ENCODE assay signal across 26 cellular contexts in genomic region chr7:112942981-112943380, GRCh38.
A peak's percentile ranks its signal among the peaks of the same experiment; 100 is the strongest.
DNase-seq lines count a peak whose midpoint lies in the region; ATAC-seq, FAIRE-seq and TF ChIP-seq lines count a peak whose summit lies in the region.
"Had no signal": no experiment of that assay in that cellular context is flagged by ENCODE, and none has a peak within 500 bp of the region (broad histone marks: within the 10 kb centered on the region; RNA-seq: fewer than 3 reads in every experiment).

No MANE protein-coding gene starts in this region.

- TF ChIP-seq EP300 in HepG2 (IDR thresholded peaks at IDR 0.05; ENCODE audit: low read depth in 2 of 2, low read length in 2 of 2) (no peak), HepG2 (CRISPR knock-in tag; IDR thresholded peaks at IDR 0.05; ENCODE audit: borderline replicate concordance) (no peak)

- H3K9me3 Mint-ChIP-seq in type B pancreatic cell: no peaks in the 10 kb centered on the region
- H3K9me3 Mint-ChIP-seq: CD14-positive monocyte; CD4-positive, alpha-beta T cell; CD8-positive, alpha-beta memory T cell; HFFc6 had no signal

- H3K79me2 ChIP-seq in HepG2 (ENCODE audit: insufficient read depth, low read length) (peaks cover 10% of the 10 kb centered on the region), trophoblast cell (ENCODE audit: control insufficient read depth, insufficient read depth, low read length, poor library complexity) (peaks cover 8% of the 10 kb centered on the region)

- H3K36me3 Mint-ChIP-seq in type B pancreatic cell: no peaks in the 10 kb centered on the region
- H3K36me3 Mint-ChIP-seq: CD14-positive monocyte had no signal

- no peak overlapping the region for H3K23ac ChIP-seq in trophoblast cell (ENCODE audit: low read length)

- CTCF ChIA-PET in HepG2 (lab: Yijun Ruan, JAX; ENCODE audit: low intra/inter-chr PET ratio, low total read pairs): no interaction called here

- no peaks in the 10 kb centered on the region for H3K27me3 Mint-ChIP-seq in type B pancreatic cell

- H2BK12ac ChIP-seq in trophoblast cell (ENCODE audit: low read length): no peak overlapping the region

- H3K4me3 ChIP-seq in HepG2 (replicated peaks in 1 of 3; ENCODE audit: insufficient read depth in 1 of 3, low read depth in 2 of 3, low read length in 3 of 3) (no peak overlapping the region), right lobe of liver (no peak overlapping the region), epithelial cell of esophagus (ENCODE audit: low read length) (no peak overlapping the region), trophoblast cell (ENCODE audit: low read depth, low read length) (no peak overlapping the region)
- H3K4me3 ChIP-seq: A549; BLaER1 treated with 17β-estradiol and CSF1 and Interleukin-3, amounts not matched to agents 10 nM and 100 nM; HAP-1 had no signal

- H3K4ac ChIP-seq in trophoblast cell (ENCODE audit: low read depth, low read length): no peak overlapping the region

- H4K12ac ChIP-seq in trophoblast cell (ENCODE audit: low read depth, low read length): no peak overlapping the region

- H2BK5ac ChIP-seq in trophoblast cell (ENCODE audit: low read depth, low read length, poor library complexity): no peak overlapping the region

- no peak overlapping the region for H4K91ac ChIP-seq in trophoblast cell (ENCODE audit: low read depth, low read length)

- no peak for DNase-seq in HepG2 (ENCODE audit: low spot score)
- DNase-seq in right lobe of liver: no peak
- peak; percentile 62 for DNase-seq in epithelial cell of esophagus (ENCODE audit: low read depth)
- peak; percentile 49 to 91 for DNase-seq in trophoblast cell
- no peak for DNase-seq in type B pancreatic cell (ENCODE audit: extremely low spot score, unreplicated experiment)
- no peak for DNase-seq in mucosa of gallbladder (ENCODE audit: low spot score)
- DNase-seq in NCI-H524 treated with DMSO at 0.1 percent for 48 hours (lab: John Stamatoyannopoulos, UW): no peak
- DNase-seq in glomerular visceral epithelial cell (ENCODE audit: extremely low spot score): no peak
- DNase-seq: 8988T; ACHN; AML-193; BE2C; CD4-positive, alpha-beta T cell; CD8-positive, alpha-beta memory T cell; DMS79; EL; GF-D8; GOT3; HFFc6 had no signal

- no peak overlapping the region for H3K27ac ChIP-seq in HepG2 (ENCODE audit: extremely low read length, insufficient read depth, low read length)
- no peak overlapping the region for H3K27ac ChIP-seq in right lobe of liver
- peak overlapping the region; percentile 58 for H3K27ac ChIP-seq in trophoblast cell (ENCODE audit: low read depth, low read length)
- H3K27ac ChIP-seq: A549; BLaER1 treated with 17β-estradiol and CSF1 and Interleukin-3, amounts not matched to agents 10 nM and 100 nM had no signal

- H3K4me2 ChIP-seq in HepG2 (ENCODE audit: low read depth, low read length) (no peak overlapping the region), trophoblast cell (ENCODE audit: low read length) (no peak overlapping the region)
- H3K4me2 ChIP-seq: A549; BLaER1 treated with 17β-estradiol and CSF1 and Interleukin-3, amounts not matched to agents 10 nM and 100 nM had no signal

- TF ChIP-seq RAD21 in HepG2 (CRISPR knock-in tag; IDR thresholded peaks at IDR 0.05): no peak

- ATAC-seq in HepG2 (no peak), right lobe of liver (no peak)
- ATAC-seq: A549 had no signal

- H2AK5ac ChIP-seq in trophoblast cell (ENCODE audit: low read length): no peak overlapping the region

- in situ Hi-C loops in HepG2 (cut with HindIII; ENCODE audit: extremely low pct_ligation_motif_present, low pct_unique_long_range_greater_than_20kb): no loop called here

- peaks cover 11% of the 10 kb centered on the region for H3K4me1 ChIP-seq in HepG2 (ENCODE audit: insufficient read depth, low read length)
- H3K4me1 ChIP-seq in right lobe of liver: peaks cover 0 to 9% (median 2%) of the 10 kb centered on the region in 4 donors
- peaks cover 3 to 6% of the 10 kb centered on the region in 2 experiments for H3K4me1 ChIP-seq in trophoblast cell (ENCODE audit: control insufficient read depth in 1 of 2, insufficient read depth in 2 of 2, low read length in 2 of 2)
- H3K4me1 ChIP-seq: BE2C had no signal

- 94% methylated on average over 1 of the region's 1 CpG for WGBS in HepG2 (ENCODE audit: low lambda C conversion rate)
- whole genome bisulfite sequencing in right lobe of liver (ENCODE audit: insufficient coverage, low coverage, low lambda C conversion rate, missing lambda C conversion rate): 86% methylated on average over 1 of the region's 1 CpG
- WGBS in trophoblast cell (ENCODE audit: extremely low coverage, insufficient coverage, insufficient read length): no CpG with 5 or more reads among the region's 1 CpG

- no peak overlapping the region for H3K18ac ChIP-seq in trophoblast cell (ENCODE audit: low read length)

- POLR2A ChIA-PET in HepG2 (lab: Yijun Ruan, JAX): no interaction called here

- no peak overlapping the region for H3K9ac ChIP-seq in HepG2 (ENCODE audit: insufficient read depth, low read depth, low read length)
- no peak overlapping the region for H3K9ac ChIP-seq in trophoblast cell (ENCODE audit: low read length)
- H3K9ac ChIP-seq: BLaER1 treated with 17β-estradiol and CSF1 and Interleukin-3, amounts not matched to agents 10 nM and 100 nM had no signal

- H4K8ac ChIP-seq in trophoblast cell (ENCODE audit: low read depth, low read length): no peak overlapping the region

- no peak for FAIRE-seq in HepG2 (lab: Jason Lieb, UNC)
- FAIRE-seq: A549, GM12891, GM18507, H54 had no signal

- TF ChIP-seq CTCF in HepG2 (CRISPR knock-in tag; IDR thresholded peaks at IDR 0.05): no peak
- no peak for TF ChIP-seq CTCF in right lobe of liver (IDR thresholded peaks at IDR 0.05)
- TF ChIP-seq CTCF in epithelial cell of esophagus (IDR thresholded peaks at IDR 0.05; ENCODE audit: insufficient read depth, low read depth, low read length, missing control alignments): no peak
- no peak for TF ChIP-seq CTCF in type B pancreatic cell (conservative IDR thresholded peaks at IDR 0.05)

- no TSS peak for BruUV-seq in HepG2 (replicated peaks; lab: Mats Ljungman, UMichigan)

- TF ChIP-seq POLR2A in HepG2 (IDR thresholded peaks at IDR 0.05; ENCODE audit: insufficient read depth in 1 of 2, low read depth in 2 of 2, low read length in 2 of 2) (no peak), right lobe of liver (IDR thresholded peaks at IDR 0.05) (no peak)

- no peaks in the 10 kb centered on the region for H4K20me1 ChIP-seq in HepG2 (ENCODE audit: insufficient read depth, low read length)

- no peak overlapping the region for H3K4me3 Mint-ChIP-seq in type B pancreatic cell
- H3K4me3 Mint-ChIP-seq: CD4-positive, alpha-beta T cell; CD8-positive, alpha-beta memory T cell; HFFc6 had no signal

- no peaks in the 10 kb centered on the region for H3K27me3 ChIP-seq in HepG2 (ENCODE audit: control insufficient read depth in 1 of 2, insufficient read depth in 2 of 2, low read length in 2 of 2)
- peaks cover 0 to 3% of the 10 kb centered on the region in 2 donors for H3K27me3 ChIP-seq in right lobe of liver
- H3K27me3 ChIP-seq in trophoblast cell (ENCODE audit: insufficient read depth, low read length): no peaks in the 10 kb centered on the region
- H3K27me3 ChIP-seq: BLaER1 treated with 17β-estradiol and CSF1 and Interleukin-3, amounts not matched to agents 10 nM and 100 nM had no signal

- no peak overlapping the region for H3K14ac ChIP-seq in trophoblast cell (ENCODE audit: low read length)

- no peaks in the 10 kb centered on the region for H3K9me3 ChIP-seq in HepG2 (ENCODE audit: low read length)
- H3K9me3 ChIP-seq in right lobe of liver: no peaks in the 10 kb centered on the region
- H3K9me3 ChIP-seq in trophoblast cell (ENCODE audit: insufficient read depth, low read depth, low read length): no peaks in the 10 kb centered on the region
- H3K9me3 ChIP-seq: A549; BE2C; BLaER1 treated with 17β-estradiol and CSF1 and Interleukin-3, amounts not matched to agents 10 nM and 100 nM; HAP-1 had no signal

- peak overlapping the region; percentile 19 for H2AFZ ChIP-seq in HepG2 (ENCODE audit: low read length)
- no peak overlapping the region for H2AFZ ChIP-seq in trophoblast cell (ENCODE audit: insufficient read depth, low read length, poor library complexity)

- intact Hi-C loops in HepG2 (cut with micrococcal nuclease; ENCODE audit: unreplicated experiment) (loop anchor here (5.0 kb wide), 1 partner anchor 151 kb away; the partner anchor contains the start of gene TMEM168), right lobe of liver (cut with DNase I) (no loop called here)

- H2BK120ac ChIP-seq in trophoblast cell (ENCODE audit: insufficient read depth, low read length, poor library complexity): no peak overlapping the region

- peaks cover 4% of the 10 kb centered on the region for H3K4me1 Mint-ChIP-seq in type B pancreatic cell (ENCODE audit: unreplicated experiment)

- H3K36me3 ChIP-seq in HepG2 (replicated peaks in 1 of 2; ENCODE audit: control insufficient read depth in 1 of 2, insufficient read depth in 2 of 2, low read length in 2 of 2) (no peaks in the 10 kb centered on the region), right lobe of liver (no peaks in the 10 kb centered on the region), trophoblast cell (ENCODE audit: control insufficient read depth in 1 of 2, insufficient read depth in 2 of 2, low read length in 2 of 2) (no peaks in the 10 kb centered on the region)
- H3K36me3 ChIP-seq: BE2C; BLaER1 treated with 17β-estradiol and CSF1 and Interleukin-3, amounts not matched to agents 10 nM and 100 nM; HAP-1 had no signal

- H3K79me1 ChIP-seq in trophoblast cell (ENCODE audit: low read length): peaks cover 8% of the 10 kb centered on the region

- peak overlapping the region; percentile 89 for H3K27ac Mint-ChIP-seq in type B pancreatic cell
- H3K27ac Mint-ChIP-seq: CD14-positive monocyte; CD4-positive, alpha-beta T cell; CD8-positive, alpha-beta memory T cell; HFFc6 had no signal

TF ChIP-seq in HepG2, 621 proteins besides CTCF, POLR2A, EP300 and RAD21 (continues in another document):
- TF ChIP-seq ZNF512 (CRISPR knock-in tag; IDR thresholded peaks at IDR 0.05): no peak
- TF ChIP-seq SMYD3 (CRISPR knock-in tag; IDR thresholded peaks at IDR 0.05): no peak
- no peak for TF ChIP-seq ZNF598 (CRISPR knock-in tag; IDR thresholded peaks at IDR 0.05; ENCODE audit: borderline replicate concordance)
- TF ChIP-seq DNMT1 (CRISPR knock-in tag; IDR thresholded peaks at IDR 0.05): no peak
- no peak for TF ChIP-seq HOXA5 (CRISPR knock-in tag; IDR thresholded peaks at IDR 0.05)
- no peak for TF ChIP-seq AGO1 (IDR thresholded peaks at IDR 0.05; ENCODE audit: low read depth, low read length, poor library complexity, severe bottlenecking)

Comparison
In these comparisons a context has a peak if more than half of its experiments do, and no peak if none do; other contexts are left out.
1. DNase-seq: peak in epithelial cell of esophagus (single experiment) and trophoblast cell (2 of 2); none in HepG2 (single experiment), right lobe of liver (0 of 3), type B pancreatic cell (single experiment), mucosa of gallbladder (single experiment), NCI-H524 treated with DMSO at 0.1 percent for 48 hours (single experiment) and glomerular visceral epithelial cell (single experiment).